Comparison of ENCODE assay signal across 11 cellular contexts in the genomic region with DNA sequence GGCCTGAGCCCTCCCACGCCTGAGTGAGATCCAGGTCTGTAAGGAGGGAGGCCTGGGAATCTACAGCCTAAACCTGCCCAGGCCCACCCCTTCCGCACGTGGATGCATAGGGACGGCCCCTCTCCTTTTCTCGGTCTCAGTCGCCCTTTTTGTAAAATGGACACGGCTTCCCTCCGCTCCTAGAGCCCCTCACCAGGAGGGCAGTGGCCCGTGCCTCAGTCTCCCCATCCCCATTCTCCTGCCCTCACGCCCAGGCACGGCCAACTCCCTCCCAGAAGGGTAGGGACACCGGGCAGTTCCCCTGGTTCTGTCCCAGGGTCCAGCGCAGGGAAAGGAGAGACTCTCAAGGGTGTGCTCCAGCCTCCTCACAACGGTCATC. TPM values are rescaled to one million over a fixed set of nuclear protein-coding genes. Genes with fewer than 3 reads are reported as not detected.
DNase-seq lines count a peak whose midpoint lies in the region; ATAC-seq, FAIRE-seq and TF ChIP-seq lines count a peak whose summit lies in the region.
"Had no signal": no experiment of that assay in that cellular context is flagged by ENCODE, and none has a peak within 500 bp of the region (broad histone marks: within the 10 kb centered on the region; RNA-seq: fewer than 3 reads in every experiment).

No MANE protein-coding gene starts in this region.

- peak in 1 of 2 experiments; percentile 22; a peak in 3 of 6 replicates for ATAC-seq in A549
- no peak for ATAC-seq in HG02840 (IDR thresholded peaks at IDR 0.05; ENCODE audit: low FRiP score, unreplicated experiment)

- peak overlapping the region; percentile 64 for H3K4me3 Mint-ChIP-seq in astrocyte (ENCODE audit: unreplicated experiment)

- H3K36me3 ChIP-seq in HUES48 (ENCODE audit: control insufficient read depth, insufficient read depth, low read length): no peaks in the 10 kb centered on the region; the same call in 1 of the 2 replicates
- no peaks in the 10 kb centered on the region for H3K36me3 ChIP-seq in astrocyte (ENCODE audit: insufficient read depth, low read length)
- H3K36me3 ChIP-seq: pancreas had no signal

- TF ChIP-seq RAD21 in A549 (conservative IDR thresholded peaks at IDR 0.05 in 1 of 2, IDR thresholded peaks at IDR 0.05 in 1 of 2): no peak

- no peaks in the 10 kb centered on the region for H4K20me1 ChIP-seq in astrocyte (ENCODE audit: insufficient read depth, low read length)

- H3K36me3 Mint-ChIP-seq in astrocyte (ENCODE audit: low read depth, unreplicated experiment): peaks cover 4% of the 10 kb centered on the region

- H3K4me2 ChIP-seq in A549 (peak overlapping the region; percentile 89), astrocyte (ENCODE audit: low read length) (peak overlapping the region; percentile 81)

- H3K9me3 ChIP-seq in A549: no peaks in the 10 kb centered on the region
- H3K9me3 ChIP-seq in HUES48 (ENCODE audit: control insufficient read depth, insufficient read depth, low read length): no peaks in the 10 kb centered on the region
- H3K9me3 ChIP-seq in astrocyte (ENCODE audit: insufficient read depth, low read depth, low read length): no peaks in the 10 kb centered on the region
- H3K9me3 ChIP-seq: pancreas had no signal

- H3K4me1 Mint-ChIP-seq in astrocyte (ENCODE audit: low read depth, unreplicated experiment): no peaks in the 10 kb centered on the region

- FAIRE-seq in A549 (lab: Jason Lieb, UNC): no peak
- no peak for FAIRE-seq in astrocyte (lab: Jason Lieb, UNC)
- FAIRE-seq: pancreas had no signal

- H3K27ac ChIP-seq in A549 (peak overlapping the region; percentile 86 to 94), HUES48 (ENCODE audit: low read depth, low read length) (peak overlapping the region; percentile 100), astrocyte (ENCODE audit: low read depth, low read length) (no peak overlapping the region)
- H3K27ac ChIP-seq: pancreas had no signal

- H3K27ac Mint-ChIP-seq in astrocyte (ENCODE audit: unreplicated experiment): no peak overlapping the region

- H3K4me1 ChIP-seq in A549 (peaks cover 32% of the 10 kb centered on the region), HUES48 (ENCODE audit: control insufficient read depth, insufficient read depth, low read length) (peaks cover 24% of the 10 kb centered on the region), astrocyte (ENCODE audit: insufficient read depth, low read length) (peaks cover 6% of the 10 kb centered on the region)

- no peak overlapping the region for H3K9ac ChIP-seq in HUES48 (ENCODE audit: low read depth, low read length)
- H3K9ac ChIP-seq in astrocyte (ENCODE audit: low read length): no peak overlapping the region

- H3K27me3 ChIP-seq in HUES48 (ENCODE audit: control insufficient read depth, insufficient read depth, low read length): peaks cover 54% of the 10 kb centered on the region
- no peaks in the 10 kb centered on the region for H3K27me3 ChIP-seq in astrocyte (ENCODE audit: insufficient read depth, low read length)
- H3K27me3 ChIP-seq: pancreas had no signal

- peaks cover 7% of the 10 kb centered on the region for H3K27me3 Mint-ChIP-seq in astrocyte (ENCODE audit: low read depth, unreplicated experiment)

- no peak for TF ChIP-seq EP300 in A549 (IDR thresholded peaks at IDR 0.05)

- DNase-seq in A549 (ENCODE audit: low read depth in 1 of 2, low spot score in 1 of 2) (no peak), astrocyte (ENCODE audit: low read depth) (no peak), mesenteric fat pad (ENCODE audit: low spot score) (peak; percentile 72), NCI-H82 (lab: John Stamatoyannopoulos, UW) (no peak), AML-193 (lab: John Stamatoyannopoulos, UW) (no peak), medulla oblongata (ENCODE audit: extremely low spot score) (no peak)
- DNase-seq: activated naive CD4-positive, alpha-beta T cell; NCI-H1092 had no signal

- TF ChIP-seq CTCF in A549 (IDR thresholded peaks at IDR 0.05) (no peak), astrocyte (IDR thresholded peaks at IDR 0.05; ENCODE audit: insufficient read depth, low read depth, low read length) (no peak)

- CTCF ChIA-PET in A549 (lab: Yijun Ruan, JAX): interaction anchor here (1.0 to 1.6 kb wide), 2 partner anchors 8 to 65 kb away, joined by 3 read pairs; no protein-coding TSS in a partner anchor

- WGBS in A549 (ENCODE audit: missing lambda C conversion rate): 87% methylated on average over 14 of the region's 14 CpGs

- peak overlapping the region; percentile 57 for H3K4me3 ChIP-seq in A549
- peak overlapping the region; percentile 49 for H3K4me3 ChIP-seq in HUES48 (ENCODE audit: low read depth, low read length)
- H3K4me3 ChIP-seq in astrocyte (ENCODE audit: insufficient read depth, low read depth, low read length): no peak overlapping the region

- H3K79me2 ChIP-seq in astrocyte (ENCODE audit: insufficient read depth, low read length): no peaks in the 10 kb centered on the region

- H2AFZ ChIP-seq in astrocyte (ENCODE audit: low read depth, low read length): peak overlapping the region; percentile 72

- no peak for TF ChIP-seq POLR2A in A549 (IDR thresholded peaks at IDR 0.05; ENCODE audit: low read length)

- POLR2A ChIA-PET in A549 (lab: Yijun Ruan, JAX): interaction anchor here (0.6 to 0.7 kb wide), 4 partner anchors 11 to 65 kb away, joined by 3 read pairs; no protein-coding TSS in a partner anchor

- H3K9me3 Mint-ChIP-seq in astrocyte (ENCODE audit: unreplicated experiment): peaks cover 3% of the 10 kb centered on the region

TF ChIP-seq in A549, 52 proteins besides CTCF, POLR2A, EP300 and RAD21:
- TF ChIP-seq HEYL (CRISPR knock-in tag; IDR thresholded peaks at IDR 0.05): no peak
- no peak for TF ChIP-seq NR3C1 (IDR thresholded peaks at IDR 0.05)
- no peak for TF ChIP-seq HOXA7 (CRISPR knock-in tag; IDR thresholded peaks at IDR 0.05)
- no peak for TF ChIP-seq FOSL2 (IDR thresholded peaks at IDR 0.05)
- TF ChIP-seq FOSL2 (CRISPR knock-in tag; IDR thresholded peaks at IDR 0.05): no peak
- TF ChIP-seq HDAC2 (IDR thresholded peaks at IDR 0.05): no peak
- TF ChIP-seq BHLHE40 (IDR thresholded peaks at IDR 0.05; ENCODE audit: low read depth, low read length): no peak
- TF ChIP-seq SREBF2 (IDR thresholded peaks at IDR 0.05): no peak
- TF ChIP-seq EHF (CRISPR knock-in tag; IDR thresholded peaks at IDR 0.05): no peak
- TF ChIP-seq ZSCAN20 (CRISPR knock-in tag; IDR thresholded peaks at IDR 0.05): no peak
- TF ChIP-seq JUN (IDR thresholded peaks at IDR 0.05): no peak
- TF ChIP-seq RARB (CRISPR knock-in tag; IDR thresholded peaks at IDR 0.05): no peak
- no peak for TF ChIP-seq GATA3 (IDR thresholded peaks at IDR 0.05; ENCODE audit: borderline replicate concordance)

RNA-seq across cellular contexts. Expression of a gene that starts 48.1 kb away (rescaled TPM):
- polyA plus RNA-seq in A549 (2011; rRNA removed): 10.8 and 11.6 TPM in 2 replicates
- 5.3 and 6.2 TPM in 2 replicates for polyA plus RNA-seq in A549 (2012; cell fraction: cytosol; rRNA removed)
- polyA plus RNA-seq in A549 (2012; cell fraction: nucleus; rRNA removed): 9.1 and 9.9 TPM in 2 replicates
- 5.9 to 8.4 TPM (median 8.3 TPM) in 3 replicates for polyA plus RNA-seq in A549 (2017; fragmentation: RNase III; extraction: RNeasy Plus Mini Kit Qiagen cat#74134 plus additional on column Dnase treatment)
- polyA minus RNA-seq in A549 (2011; rRNA and poly(A)+ RNA removed): 7.0 TPM in 2 replicates
- 2.4 TPM in 2 replicates for total RNA-seq in astrocyte
- total RNA-seq in mesenteric fat pad: 1.9 TPM
